14 cellular contexts compared by ENCODE assay signal in genomic region chr13:35378939-35379338, GRCh38.
"Had no signal": no experiment of that assay in that cellular context is flagged by ENCODE, and none has a peak within 500 bp of the region (broad histone marks: within the 10 kb centered on the region; RNA-seq: fewer than 3 reads in every experiment).

No MANE protein-coding gene starts in this region.

- H3K4me3 ChIP-seq: ascending aorta, coronary artery, left lung, psoas muscle had no signal

- DNase-seq: activated CD4-positive, CD25-positive, alpha-beta regulatory T cell treated with anti-CD3 and anti-CD28 coated beads, Interleukin-2, amount 50 U/mL, for 72 hours; activated naive CD4-positive, alpha-beta T cell treated with Interleukin-2 at 50 U/mL for 16 hours; activated T-cell treated with anti-CD3 and anti-CD28 coated beads for 4 hours; central memory CD4-positive, alpha-beta T cell; effector CD4-positive, alpha-beta T cell; hippocampal formation; kidney; left lung; mammary epithelial cell; psoas muscle; stimulated activated CD4-positive, alpha-beta T cell treated with anti-CD3 and anti-CD28 coated beads, Interleukin-12 subunit alpha, Interleukin-12 subunit beta, amount 100 ng/mL, for 4 hours; stimulated activated CD4-positive, alpha-beta T cell treated with anti-CD3 and anti-CD28 coated beads, Interleukin-2, amount 100 ng/mL, for 24 hours had no signal

- ATAC-seq: left lung had no signal

- H3K27ac ChIP-seq: ascending aorta, coronary artery, left lung, psoas muscle had no signal

- H3K9me3 ChIP-seq: ascending aorta, left lung, psoas muscle had no signal

- H3K27me3 ChIP-seq: ascending aorta, left lung had no signal

- H3K36me3 ChIP-seq: ascending aorta, left lung had no signal

- H3K4me1 ChIP-seq: ascending aorta, left lung had no signal

- FAIRE-seq: kidney had no signal
